Comparison of ENCODE assay signal across 1 cellular context in the genomic region with DNA sequence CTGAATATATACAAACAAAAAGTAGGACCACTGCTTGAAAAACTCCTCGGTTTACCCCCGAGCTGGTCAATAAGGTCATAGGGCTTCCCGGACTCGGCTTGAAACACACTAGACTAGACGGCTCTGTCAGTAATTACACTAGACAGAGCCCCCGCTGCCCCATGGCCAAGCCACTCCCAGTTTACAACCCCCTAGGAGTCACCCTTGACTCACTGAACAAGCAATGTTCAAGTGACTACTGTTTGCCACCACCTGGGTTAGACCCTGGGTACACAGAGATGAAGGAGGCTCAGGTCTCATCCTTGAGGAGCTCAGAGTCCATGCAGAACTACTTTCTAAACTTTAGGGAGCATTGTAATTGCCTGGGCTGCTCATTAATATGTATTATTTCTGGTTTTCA.
TF ChIP-seq lines count a peak whose summit lies in the region.

No MANE protein-coding gene starts in this region.

TF ChIP-seq in HepG2, 621 proteins besides CTCF, POLR2A, EP300 and RAD21:
- TF ChIP-seq, protein P1, sequence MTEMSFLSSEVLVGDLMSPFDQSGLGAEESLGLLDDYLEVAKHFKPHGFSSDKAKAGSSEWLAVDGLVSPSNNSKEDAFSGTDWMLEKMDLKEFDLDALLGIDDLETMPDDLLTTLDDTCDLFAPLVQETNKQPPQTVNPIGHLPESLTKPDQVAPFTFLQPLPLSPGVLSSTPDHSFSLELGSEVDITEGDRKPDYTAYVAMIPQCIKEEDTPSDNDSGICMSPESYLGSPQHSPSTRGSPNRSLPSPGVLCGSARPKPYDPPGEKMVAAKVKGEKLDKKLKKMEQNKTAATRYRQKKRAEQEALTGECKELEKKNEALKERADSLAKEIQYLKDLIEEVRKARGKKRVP (CRISPR knock-in tag; IDR thresholded peaks at IDR 0.05) = peak in 1 of 2 experiments; percentile 46; a peak in 1 of 4 replicates
- TF ChIP-seq ZKSCAN8 (CRISPR knock-in tag; IDR thresholded peaks at IDR 0.05; ENCODE audit: borderline replicate concordance) (peak; percentile 97), ZNF777 (CRISPR knock-in tag; IDR thresholded peaks at IDR 0.05) (peak; percentile 55; the same call in 1 of the 2 replicates), FOSL2 (CRISPR knock-in tag; IDR thresholded peaks at IDR 0.05) (peak; percentile 70), ZNF235 (CRISPR knock-in tag; IDR thresholded peaks at IDR 0.05; ENCODE audit: borderline replicate concordance) (no peak), EED (CRISPR knock-in tag; IDR thresholded peaks at IDR 0.05) (no peak), ZNF121 (CRISPR knock-in tag; IDR thresholded peaks at IDR 0.05) (no peak), LRRFIP1 (CRISPR knock-in tag; conservative IDR thresholded peaks at IDR 0.05) (no peak), HDAC6 (IDR thresholded peaks at IDR 0.05; ENCODE audit: low read depth, low read length) (no peak), FOXA1 (IDR thresholded peaks at IDR 0.05) (no peak), FOXA1 (CRISPR knock-in tag; IDR thresholded peaks at IDR 0.05) (0 out of 2 replicates have a peak, but pooled peaks have one; percentile 35), MXD3 (CRISPR knock-in tag; IDR thresholded peaks at IDR 0.05) (no peak), NFATC3 (CRISPR knock-in tag; IDR thresholded peaks at IDR 0.05) (no peak), GZF1 (CRISPR knock-in tag; IDR thresholded peaks at IDR 0.05) (no peak), ZNF232 (CRISPR knock-in tag; IDR thresholded peaks at IDR 0.05; ENCODE audit: borderline replicate concordance) (no peak), FOXA3 (CRISPR knock-in tag; IDR thresholded peaks at IDR 0.05) (0 out of 2 replicates have a peak, but pooled peaks have one; percentile 4), SRY (CRISPR knock-in tag; IDR thresholded peaks at IDR 0.05) (no peak), FOXP1 (IDR thresholded peaks at IDR 0.05) (no peak), FOXP1 (CRISPR knock-in tag; IDR thresholded peaks at IDR 0.05) (no peak), SP1 (IDR thresholded peaks at IDR 0.05) (no peak), SP1 (CRISPR knock-in tag; IDR thresholded peaks at IDR 0.05) (no peak), PATZ1 (CRISPR knock-in tag; IDR thresholded peaks at IDR 0.05) (peak; percentile 64; the same call in 1 of the 2 replicates), ZNF878 (CRISPR knock-in tag; IDR thresholded peaks at IDR 0.05) (no peak), NR2F1 (CRISPR knock-in tag; IDR thresholded peaks at IDR 0.05) (no peak), NFE2L2 (IDR thresholded peaks at IDR 0.05; ENCODE audit: low read length) (no peak), MATR3 (CRISPR knock-in tag; IDR thresholded peaks at IDR 0.05) (no peak)
- TF ChIP-seq, protein P2, sequence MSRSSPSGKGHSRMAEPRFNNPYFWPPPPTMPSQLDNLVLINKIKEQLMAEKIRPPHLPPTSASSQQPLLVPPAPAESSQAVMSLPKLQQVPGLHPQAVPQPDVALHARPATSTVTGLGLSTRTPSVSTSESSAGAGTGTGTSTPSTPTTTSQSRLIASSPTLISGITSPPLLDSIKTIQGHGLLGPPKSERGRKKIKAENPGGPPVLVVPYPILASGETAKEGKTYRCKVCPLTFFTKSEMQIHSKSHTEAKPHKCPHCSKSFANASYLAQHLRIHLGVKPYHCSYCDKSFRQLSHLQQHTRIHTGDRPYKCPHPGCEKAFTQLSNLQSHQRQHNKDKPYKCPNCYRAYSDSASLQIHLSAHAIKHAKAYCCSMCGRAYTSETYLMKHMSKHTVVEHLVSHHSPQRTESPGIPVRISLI (CRISPR knock-in tag; IDR thresholded peaks at IDR 0.05; ENCODE audit: borderline replicate concordance) = no peak
